In genomic region chr9:113876806-113877236, GRCh38 we compare ENCODE assay signal across 8 cellular contexts. TPM values are rescaled to one million over a fixed set of nuclear protein-coding genes. Genes with fewer than 3 reads are reported as not detected.
DNase-seq lines count a peak whose midpoint lies in the region; ATAC-seq and TF ChIP-seq lines count a peak whose summit lies in the region.

No MANE protein-coding gene starts in this region.

- H3K79me2 ChIP-seq in osteoblast (ENCODE audit: insufficient read depth, low read length) = peaks cover 50% of the 10 kb centered on the region

- H3K36me3 ChIP-seq in osteoblast (ENCODE audit: insufficient read depth, low read length) = no peaks in the 10 kb centered on the region

- TF ChIP-seq CTCF in epithelial cell of proximal tubule (conservative IDR thresholded peaks at IDR 0.05; ENCODE audit: low read depth, low read length) (peak; percentile 44), osteoblast (IDR thresholded peaks at IDR 0.05; ENCODE audit: extremely low read depth, low read depth, low read length) (peak; percentile 51), omental fat pad (IDR thresholded peaks at IDR 0.05) (no peak)

- H3K9me3 ChIP-seq in osteoblast (ENCODE audit: low read depth, low read length) = no peaks in the 10 kb centered on the region

- peak overlapping the region; percentile 89 to 96 for H3K4me3 Mint-ChIP-seq in activated T-cell treated with anti-CD3 and anti-CD28 coated beads, Interleukin-2, amount 50 U/mL, for 72 hours

- peaks cover 0 to 2% of the 10 kb centered on the region in 2 donors for H3K36me3 Mint-ChIP-seq in activated T-cell treated with anti-CD3 and anti-CD28 coated beads, Interleukin-2, amount 50 U/mL, for 72 hours (ENCODE audit: insufficient read depth in 2 of 2)

- DNase-seq in activated T-cell treated with anti-CD3 and anti-CD28 coated beads, Interleukin-2, amount 50 U/mL, for 72 hours = no peak
- no peak for DNase-seq in activated T-cell treated with anti-CD3 and anti-CD28 coated beads, Interleukin-2, amount 50 U/mL, for 1 hour
- peak; percentile 11 for DNase-seq in RPMI7951 (ENCODE audit: low read depth)
- DNase-seq in epithelial cell of proximal tubule (ENCODE audit: low read depth) = no peak
- no peak for DNase-seq in osteoblast (ENCODE audit: insufficient read length, low spot score, missing footprints)
- no peak for DNase-seq in activated CD4-positive, CD25-positive, alpha-beta regulatory T cell (lab: John Stamatoyannopoulos, UW)
- no peak for DNase-seq in omental fat pad (ENCODE audit: low spot score)

- H3K27ac Mint-ChIP-seq in activated T-cell treated with anti-CD3 and anti-CD28 coated beads, Interleukin-2, amount 50 U/mL, for 72 hours = no peak overlapping the region

- peaks cover 18% of the 10 kb centered on the region for H3K27me3 Mint-ChIP-seq in activated T-cell treated with anti-CD3 and anti-CD28 coated beads, Interleukin-2, amount 50 U/mL, for 72 hours (ENCODE audit: low read depth)

- H3K4me2 ChIP-seq in osteoblast (ENCODE audit: insufficient read depth, low read length) = peak overlapping the region; percentile 93

- H2AFZ ChIP-seq in osteoblast (ENCODE audit: low read length) = peak overlapping the region; percentile 71

- H3K4me1 Mint-ChIP-seq in activated T-cell treated with anti-CD3 and anti-CD28 coated beads, Interleukin-2, amount 50 U/mL, for 72 hours (ENCODE audit: low read depth) = peaks cover 8% of the 10 kb centered on the region

- peak overlapping the region; percentile 83 for H3K4me3 ChIP-seq in epithelial cell of proximal tubule (ENCODE audit: low read depth, low read length)
- H3K4me3 ChIP-seq in osteoblast (ENCODE audit: insufficient read depth, low read length) = peak overlapping the region; percentile 84

- no peaks in the 10 kb centered on the region for H3K9me3 Mint-ChIP-seq in activated T-cell treated with anti-CD3 and anti-CD28 coated beads, Interleukin-2, amount 50 U/mL, for 72 hours

- no peak for ATAC-seq in activated T-cell treated with anti-CD3 and anti-CD28 coated beads, Interleukin-2, amount 50 U/mL, for 72 hours (replicated peaks in 1 of 2)
- ATAC-seq in HG03025 (IDR thresholded peaks at IDR 0.05; ENCODE audit: low FRiP score, unreplicated experiment) (no peak), omental fat pad (ENCODE audit: low FRiP score) (no peak)

- peaks cover 3% of the 10 kb centered on the region for H4K20me1 ChIP-seq in osteoblast (ENCODE audit: insufficient read depth, low read length)

- H3K27me3 ChIP-seq in osteoblast (ENCODE audit: insufficient read depth, low read length) = no peaks in the 10 kb centered on the region

- H3K4me1 ChIP-seq in osteoblast (ENCODE audit: insufficient read depth, low read length) = peaks cover 25% of the 10 kb centered on the region

- H3K27ac ChIP-seq in osteoblast (ENCODE audit: low read depth, low read length) = peak overlapping the region; percentile 68

RNA-seq across cellular contexts. Expression of gene ZNF618, which starts 0.7 kb away (rescaled TPM):
- total RNA-seq in activated T-cell treated with anti-CD3 and anti-CD28 coated beads, Interleukin-2, amount 50 U/mL, for 72 hours = under 1 TPM; 0.23 to 0.62 TPM
- total RNA-seq in RPMI7951 (2014; rRNA removed; shearing (Covaris generic)) = 2.7 and 2.9 TPM in 2 replicates
- total RNA-seq in epithelial cell of proximal tubule (3.9 and 5.6 TPM in 2 replicates), osteoblast (10.1 and 13.6 TPM in 2 replicates), omental fat pad (1 to 10 TPM; 2.2 to 8.8 (median 5.9) TPM)

Comparison
In these comparisons a context has a peak if more than half of its experiments do, and no peak if none do; other contexts are left out.
1. CTCF ChIP-seq: peak in epithelial cell of proximal tubule (single experiment) and osteoblast (single experiment); none in omental fat pad (0 of 3).